ENCODE assay signal across 16 cellular contexts in genomic region chr6:16474834-16475781, GRCh38.
DNase-seq lines count a peak whose midpoint lies in the region; ATAC-seq, FAIRE-seq and TF ChIP-seq lines count a peak whose summit lies in the region.
"Had no signal": no experiment of that assay in that cellular context is flagged by ENCODE, and none has a peak within 500 bp of the region (broad histone marks: within the 10 kb centered on the region; RNA-seq: fewer than 3 reads in every experiment).

No MANE protein-coding gene starts in this region.

- H3K4me3 Mint-ChIP-seq in activated CD8-positive, alpha-beta T cell treated with anti-CD3 and anti-CD28 coated beads for 36 hours = peak overlapping the region; percentile 8
- peak overlapping the region; percentile 36 for H3K4me3 Mint-ChIP-seq in stimulated activated naive CD8-positive, alpha-beta T cell treated with anti-CD3 and anti-CD28 coated beads, Interleukin-15, Interleukin-2, amounts not matched to agents 100 ng/mL and 50 ng/mL, for 24 hours
- H3K4me3 Mint-ChIP-seq: GM23338 had no signal

- H3K9ac ChIP-seq in HepG2 (ENCODE audit: insufficient read depth, low read depth, low read length) = no peak overlapping the region

- in situ Hi-C loops in HepG2 (cut with HindIII; ENCODE audit: extremely low pct_ligation_motif_present, low pct_unique_long_range_greater_than_20kb) = no loop called here

- intact Hi-C loops in HepG2 (cut with micrococcal nuclease; ENCODE audit: unreplicated experiment) (no loop called here), right lobe of liver (cut with DNase I) (no loop called here)
- intact Hi-C loops in activated CD8-positive, alpha-beta T cell treated with anti-CD3 and anti-CD28 coated beads for 36 hours (cut with micrococcal nuclease) = loop anchor here (2.0 to 5.0 kb wide), 2 partner anchors 38 to 288 kb away; no protein-coding TSS in a partner anchor

- ATAC-seq in HepG2 (no peak), right lobe of liver (no peak), HG02642 (IDR thresholded peaks at IDR 0.05; ENCODE audit: poor library complexity, unreplicated experiment) (peak; percentile 24)
- ATAC-seq in activated CD8-positive, alpha-beta T cell treated with anti-CD3 and anti-CD28 coated beads for 36 hours = peak; percentile 59
- ATAC-seq: GM23338, left colon had no signal

- peaks cover 3% of the 10 kb centered on the region; the same call in 1 of the 2 replicates for H4K20me1 ChIP-seq in HepG2 (ENCODE audit: insufficient read depth, low read length)

- TF ChIP-seq EP300 in HepG2 (IDR thresholded peaks at IDR 0.05; ENCODE audit: low read depth in 2 of 2, low read length in 2 of 2) (no peak), HepG2 (CRISPR knock-in tag; IDR thresholded peaks at IDR 0.05; ENCODE audit: borderline replicate concordance) (no peak)

- H3K4me1 Mint-ChIP-seq in activated CD8-positive, alpha-beta T cell treated with anti-CD3 and anti-CD28 coated beads for 36 hours (ENCODE audit: low read depth) = peaks cover 79% of the 10 kb centered on the region
- peaks cover 88% of the 10 kb centered on the region for H3K4me1 Mint-ChIP-seq in stimulated activated naive CD8-positive, alpha-beta T cell treated with anti-CD3 and anti-CD28 coated beads, Interleukin-15, Interleukin-2, amounts not matched to agents 100 ng/mL and 50 ng/mL, for 24 hours (ENCODE audit: low read depth)

- DNase-seq in HepG2 (ENCODE audit: low spot score) (no peak), right lobe of liver (no peak), GM10266 (ENCODE audit: extremely low spot score) (no peak), HUDEP-2 (lab: John Stamatoyannopoulos, UW; ENCODE audit: unreplicated experiment in 76 of 76) (no peak), kidney glomerular epithelial cell (lab: John Stamatoyannopoulos, UW) (no peak)
- DNase-seq in activated CD8-positive, alpha-beta T cell treated with anti-CD3 and anti-CD28 coated beads for 36 hours = no peak
- DNase-seq: DMS53, dorsolateral prefrontal cortex, left colon, NCI-H2171, posterior cingulate gyrus, Right ventricle myocardium superior had no signal

- no peak for TF ChIP-seq RAD21 in HepG2 (CRISPR knock-in tag; IDR thresholded peaks at IDR 0.05)

- TF ChIP-seq POLR2A in HepG2 (IDR thresholded peaks at IDR 0.05; ENCODE audit: insufficient read depth in 1 of 2, low read depth in 2 of 2, low read length in 2 of 2) (no peak), right lobe of liver (IDR thresholded peaks at IDR 0.05) (no peak)

- H3K4me1 ChIP-seq in HepG2 (ENCODE audit: insufficient read depth, low read length) = peaks cover 16% of the 10 kb centered on the region
- peaks cover 0 to 14% (median 0%) of the 10 kb centered on the region in 4 donors for H3K4me1 ChIP-seq in right lobe of liver

- POLR2A ChIA-PET in HepG2 (lab: Yijun Ruan, JAX) = no interaction called here
- POLR2A ChIA-PET in activated CD8-positive, alpha-beta T cell treated with anti-CD3 and anti-CD28 coated beads for 36 hours (lab: Charles Lee) = interaction anchor here (0.6 to 1.2 kb wide), 11 partner anchors 7 to 288 kb away, joined by 3 to 5 read pairs (median 3); partner anchors contain the start of gene ATXN1

- TF ChIP-seq CTCF in HepG2 (CRISPR knock-in tag; IDR thresholded peaks at IDR 0.05) (no peak), right lobe of liver (IDR thresholded peaks at IDR 0.05) (no peak), GM10266 (IDR thresholded peaks at IDR 0.05; ENCODE audit: control insufficient read depth, insufficient read depth, low read depth, missing control alignments) (no peak)
- TF ChIP-seq CTCF in activated CD8-positive, alpha-beta T cell treated with anti-CD3 and anti-CD28 coated beads for 36 hours (IDR thresholded peaks at IDR 0.05) = no peak

- peaks cover 41% of the 10 kb centered on the region for H3K36me3 Mint-ChIP-seq in activated CD8-positive, alpha-beta T cell treated with anti-CD3 and anti-CD28 coated beads for 36 hours (ENCODE audit: low read depth)
- peaks cover 22% of the 10 kb centered on the region for H3K36me3 Mint-ChIP-seq in stimulated activated naive CD8-positive, alpha-beta T cell treated with anti-CD3 and anti-CD28 coated beads, Interleukin-15, Interleukin-2, amounts not matched to agents 100 ng/mL and 50 ng/mL, for 24 hours (ENCODE audit: low read depth)

- FAIRE-seq in HepG2 (lab: Jason Lieb, UNC) = no peak

- no peak overlapping the region for H2AFZ ChIP-seq in HepG2 (ENCODE audit: low read length)
- H2AFZ ChIP-seq: GM23338, hepatocyte had no signal

- peaks cover 2% of the 10 kb centered on the region for H3K79me2 ChIP-seq in HepG2 (ENCODE audit: insufficient read depth, low read length)
- H3K79me2 ChIP-seq: hepatocyte had no signal

- peak overlapping the region; percentile 87 for H3K27ac Mint-ChIP-seq in activated CD8-positive, alpha-beta T cell treated with anti-CD3 and anti-CD28 coated beads for 36 hours
- H3K27ac Mint-ChIP-seq in stimulated activated naive CD8-positive, alpha-beta T cell treated with anti-CD3 and anti-CD28 coated beads, Interleukin-15, Interleukin-2, amounts not matched to agents 100 ng/mL and 50 ng/mL, for 24 hours = peak overlapping the region; percentile 69
- H3K27ac Mint-ChIP-seq: GM23338 had no signal

- CTCF ChIA-PET in HepG2 (lab: Yijun Ruan, JAX; ENCODE audit: low intra/inter-chr PET ratio, low total read pairs) = no interaction called here
- CTCF ChIA-PET in activated CD8-positive, alpha-beta T cell treated with anti-CD3 and anti-CD28 coated beads for 36 hours (lab: Charles Lee) = interaction anchor here (1.1 to 3.2 kb wide), 7 partner anchors 37 to 296 kb away, joined by 4 to 13 read pairs (median 5); no protein-coding TSS in a partner anchor

- H3K9me3 Mint-ChIP-seq in activated CD8-positive, alpha-beta T cell treated with anti-CD3 and anti-CD28 coated beads for 36 hours = peaks cover 3% of the 10 kb centered on the region
- H3K9me3 Mint-ChIP-seq in stimulated activated naive CD8-positive, alpha-beta T cell treated with anti-CD3 and anti-CD28 coated beads, Interleukin-15, Interleukin-2, amounts not matched to agents 100 ng/mL and 50 ng/mL, for 24 hours = no peaks in the 10 kb centered on the region
- H3K9me3 Mint-ChIP-seq: GM23338 had no signal

- no peaks in the 10 kb centered on the region for H3K27me3 Mint-ChIP-seq in activated CD8-positive, alpha-beta T cell treated with anti-CD3 and anti-CD28 coated beads for 36 hours
- H3K27me3 Mint-ChIP-seq in stimulated activated naive CD8-positive, alpha-beta T cell treated with anti-CD3 and anti-CD28 coated beads, Interleukin-15, Interleukin-2, amounts not matched to agents 100 ng/mL and 50 ng/mL, for 24 hours = no peaks in the 10 kb centered on the region

- H3K4me3 ChIP-seq in HepG2 (replicated peaks in 1 of 3; ENCODE audit: insufficient read depth in 1 of 3, low read depth in 2 of 3, low read length in 3 of 3) (no peak overlapping the region), right lobe of liver (no peak overlapping the region)
- H3K4me3 ChIP-seq: dorsolateral prefrontal cortex, GM23338, hepatocyte had no signal

- BruUV-seq in HepG2 (replicated peaks; lab: Mats Ljungman, UMichigan) = no TSS peak

- H3K9me3 ChIP-seq in HepG2 (ENCODE audit: low read length) (no peaks in the 10 kb centered on the region), right lobe of liver (no peaks in the 10 kb centered on the region)

- H3K27ac ChIP-seq in HepG2 (ENCODE audit: extremely low read length, insufficient read depth, low read length) (no peak overlapping the region), right lobe of liver (no peak overlapping the region)
- H3K27ac ChIP-seq: dorsolateral prefrontal cortex, hepatocyte had no signal

- H3K27me3 ChIP-seq in HepG2 (ENCODE audit: control insufficient read depth in 1 of 2, insufficient read depth in 2 of 2, low read length in 2 of 2) (no peaks in the 10 kb centered on the region), right lobe of liver (no peaks in the 10 kb centered on the region)
- H3K27me3 ChIP-seq: dorsolateral prefrontal cortex, hepatocyte had no signal

- H3K36me3 ChIP-seq in HepG2 (replicated peaks in 1 of 2; ENCODE audit: control insufficient read depth in 1 of 2, insufficient read depth in 2 of 2, low read length in 2 of 2) (peaks cover 2 to 10% of the 10 kb centered on the region in 2 experiments; a peak in 2 of 5 replicates), right lobe of liver (no peaks in the 10 kb centered on the region)

- WGBS in HepG2 (ENCODE audit: low lambda C conversion rate) = 93% methylated on average over 4 of the region's 4 CpGs
- 97% methylated on average over 4 of the region's 4 CpGs for WGBS in right lobe of liver (ENCODE audit: insufficient coverage, low coverage, low lambda C conversion rate, missing lambda C conversion rate)

- H3K4me2 ChIP-seq in HepG2 (ENCODE audit: low read depth, low read length) = no peak overlapping the region
- H3K4me2 ChIP-seq: GM23338, hepatocyte had no signal

TF ChIP-seq in HepG2, 621 proteins besides CTCF, POLR2A, EP300 and RAD21:
- TF ChIP-seq ZNF75D (CRISPR knock-in tag; IDR thresholded peaks at IDR 0.05; ENCODE audit: borderline replicate concordance) (no peak), ZNF768 (CRISPR knock-in tag; IDR thresholded peaks at IDR 0.05) (peak; percentile 42; the same call in 1 of the 2 replicates)
TF ChIP-seq in HepG2: peak in this region for 1.

Comparison
In these comparisons a context has a peak if more than half of its experiments do, and no peak if none do; other contexts are left out.
1. ATAC-seq: peak in HG02642 (single experiment) and activated CD8-positive, alpha-beta T cell treated with anti-CD3 and anti-CD28 coated beads for 36 hours (single experiment); none in HepG2 (single experiment) and right lobe of liver (0 of 4).